15 cellular contexts compared by ENCODE assay signal in genomic region chr20:24648481-24648880, GRCh38.
DNase-seq lines count a peak whose midpoint lies in the region; ATAC-seq and TF ChIP-seq lines count a peak whose summit lies in the region.
"Had no signal": no experiment of that assay in that cellular context is flagged by ENCODE, and none has a peak within 500 bp of the region (broad histone marks: within the 10 kb centered on the region; RNA-seq: fewer than 3 reads in every experiment).

No MANE protein-coding gene starts in this region.

- H3K4me3 ChIP-seq in cardiac fibroblast (replicated peaks in 1 of 2; ENCODE audit: low read depth in 2 of 2, low read length in 2 of 2), result no peak overlapping the region
- no peak overlapping the region for H3K4me3 ChIP-seq in mucosa of descending colon

- peaks cover 7% of the 10 kb centered on the region for H3K4me1 Mint-ChIP-seq in CD14-positive monocyte

- no peaks in the 10 kb centered on the region for H3K9me3 ChIP-seq in mucosa of descending colon

- no peaks in the 10 kb centered on the region for H3K36me3 ChIP-seq in mucosa of descending colon (ENCODE audit: low read depth)

- intact Hi-C loops in posterior vena cava (cut with DNase I) (no loop called here), mucosa of descending colon (cut with DNase I, micrococcal nuclease) (no loop called here), CD14-positive monocyte (cut with micrococcal nuclease) (no loop called here)

- no peaks in the 10 kb centered on the region for H3K4me1 ChIP-seq in mucosa of descending colon (ENCODE audit: low read depth)

- no peak overlapping the region for H3K27ac Mint-ChIP-seq in CD14-positive monocyte
- H3K27ac Mint-ChIP-seq: activated naive CD4-positive, alpha-beta T cell treated with anti-CD3 and anti-CD28 coated beads, Interleukin-2, amount 50 U/mL, for 72 hours had no signal

- TF ChIP-seq CTCF in cardiac fibroblast (IDR thresholded peaks at IDR 0.05; ENCODE audit: low read depth, low read length) (no peak), mucosa of descending colon (IDR thresholded peaks at IDR 0.05) (no peak), CD14-positive monocyte (IDR thresholded peaks at IDR 0.05) (no peak)

- DNase-seq in cardiac fibroblast (ENCODE audit: low read depth in 2 of 2) (peak; percentile 35 to 55), posterior vena cava (ENCODE audit: low spot score) (peak; percentile 84), mucosa of descending colon (no peak), CD14-positive monocyte (ENCODE audit: low spot score) (no peak)
- no peak for DNase-seq in stimulated activated naive CD8-positive, alpha-beta T cell treated with anti-CD3 and anti-CD28 coated beads, Interleukin-15, Interleukin-2, amounts not matched to agents 100 U/mL and 50 U/mL, for 24 hours
- DNase-seq: activated CD4-positive, CD25-positive, alpha-beta regulatory T cell; activated CD8-positive, alpha-beta memory T cell treated with anti-CD3 and anti-CD28 coated beads, Interleukin-2, amount 50 U/mL, for 48 hours; cerebellar nuclear complex; Kasumi-1; NCI-H1930 had no signal

- H3K9me3 Mint-ChIP-seq in CD14-positive monocyte, result peaks cover 0 to 5% (median 0%) of the 10 kb centered on the region in 7 donors
- H3K9me3 Mint-ChIP-seq: activated naive CD4-positive, alpha-beta T cell treated with anti-CD3 and anti-CD28 coated beads, Interleukin-2, amount 50 U/mL, for 72 hours had no signal

- H3K27me3 Mint-ChIP-seq in CD14-positive monocyte (ENCODE audit: low read depth in 3 of 3), result peaks cover 0 to 3% (median 2%) of the 10 kb centered on the region in 3 donors

- no peak overlapping the region for H3K4me3 Mint-ChIP-seq in CD14-positive monocyte

- no peaks in the 10 kb centered on the region for H3K36me3 Mint-ChIP-seq in CD14-positive monocyte
- H3K36me3 Mint-ChIP-seq: activated naive CD4-positive, alpha-beta T cell treated with anti-CD3 and anti-CD28 coated beads, Interleukin-2, amount 50 U/mL, for 72 hours had no signal

- ATAC-seq in GM18907 (IDR thresholded peaks at IDR 0.05; ENCODE audit: unreplicated experiment) (peak; percentile 20), HG03060 (IDR thresholded peaks at IDR 0.05; ENCODE audit: low read depth, unreplicated experiment) (peak; percentile 17), mucosa of descending colon (no peak), GM18498 (IDR thresholded peaks at IDR 0.05; ENCODE audit: unreplicated experiment) (no peak)
- no peak for ATAC-seq in stimulated activated naive CD8-positive, alpha-beta T cell treated with anti-CD3 and anti-CD28 coated beads, Interleukin-15, Interleukin-2, amounts not matched to agents 100 U/mL and 50 U/mL, for 24 hours
- ATAC-seq: activated naive CD4-positive, alpha-beta T cell treated with anti-CD3 and anti-CD28 coated beads, Interleukin-2, amount 50 U/mL, for 72 hours; SK-N-SH treated with all-trans-retinoic acid at 6 μM for 48 hours had no signal

Comparison
In these comparisons a context has a peak if more than half of its experiments do, and no peak if none do; other contexts are left out.
1. ATAC-seq: peak in GM18907 (single experiment) and HG03060 (single experiment); none in mucosa of descending colon (single experiment), GM18498 (single experiment) and stimulated activated naive CD8-positive, alpha-beta T cell treated with anti-CD3 and anti-CD28 coated beads, Interleukin-15, Interleukin-2, amounts not matched to agents 100 U/mL and 50 U/mL, for 24 hours (single experiment).
2. DNase-seq: peak in cardiac fibroblast (2 of 2) and posterior vena cava (single experiment); none in mucosa of descending colon (0 of 3), CD14-positive monocyte (single experiment) and stimulated activated naive CD8-positive, alpha-beta T cell treated with anti-CD3 and anti-CD28 coated beads, Interleukin-15, Interleukin-2, amounts not matched to agents 100 U/mL and 50 U/mL, for 24 hours (single experiment).